ENCODE assay signal across 1 cellular context in the genomic region with DNA sequence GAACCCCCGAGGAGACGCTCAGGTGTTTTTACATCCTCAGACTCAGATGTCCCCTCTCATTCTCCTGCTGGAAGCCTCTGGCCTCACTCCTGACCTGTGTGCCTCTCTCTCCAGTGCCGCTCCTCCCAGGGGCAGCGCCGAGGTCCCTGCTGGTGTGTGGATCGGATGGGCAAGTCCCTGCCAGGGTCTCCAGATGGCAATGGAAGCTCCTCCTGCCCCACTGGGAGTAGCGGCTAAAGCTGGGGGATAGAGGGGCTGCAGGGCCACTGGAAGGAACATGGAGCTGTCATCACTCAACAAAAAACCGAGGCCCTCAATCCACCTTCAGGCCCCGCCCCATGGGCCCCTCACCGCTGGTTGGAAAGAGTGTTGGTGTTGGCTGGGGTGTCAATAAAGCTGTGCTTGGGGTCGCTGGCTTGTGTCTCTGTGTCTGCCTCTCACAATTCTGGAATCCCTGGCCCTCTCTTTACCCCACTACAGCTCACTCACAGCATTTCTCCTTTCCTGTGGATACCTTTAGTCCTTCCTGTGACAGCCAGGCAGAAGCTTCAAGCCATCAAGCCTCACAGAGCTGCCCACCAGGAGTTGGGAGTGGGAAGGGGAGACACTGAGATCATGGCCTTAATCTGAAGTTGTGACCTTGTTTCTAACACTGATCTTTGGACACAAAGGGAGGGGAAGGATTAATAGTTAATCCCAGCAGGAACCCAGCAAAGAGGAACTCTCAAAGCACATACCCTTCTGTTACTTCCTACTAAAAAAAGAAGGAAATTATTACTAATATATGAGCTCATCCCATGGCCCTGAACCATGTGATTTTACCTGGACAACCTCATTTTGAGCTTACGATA.
TF ChIP-seq lines count a peak whose summit lies in the region.

No MANE protein-coding gene starts in this region.

TF ChIP-seq in HepG2, 621 proteins besides CTCF, POLR2A, EP300 and RAD21 (continues in another document):
- no peak for TF ChIP-seq NONO (IDR thresholded peaks at IDR 0.05)
- no peak; the same call in 1 of the 2 replicates for TF ChIP-seq NONO (CRISPR knock-in tag; conservative IDR thresholded peaks at IDR 0.05)
- 0 out of 2 replicates have a peak, but pooled peaks have one; percentile 35 for TF ChIP-seq GFI1 (CRISPR knock-in tag; IDR thresholded peaks at IDR 0.05; ENCODE audit: borderline replicate concordance)
- TF ChIP-seq SP5 (CRISPR knock-in tag; IDR thresholded peaks at IDR 0.05; ENCODE audit: borderline replicate concordance, low read depth): 0 out of 2 replicates have a peak, but pooled peaks have one; percentile 16
- no peak for TF ChIP-seq HMGXB4 (CRISPR knock-in tag; IDR thresholded peaks at IDR 0.05; ENCODE audit: borderline replicate concordance in 1 of 2, low read depth in 1 of 2)
- TF ChIP-seq ZNF335 (CRISPR knock-in tag; IDR thresholded peaks at IDR 0.05): no peak
- peak; percentile 37; the same call in 1 of the 2 replicates for TF ChIP-seq IRF2 (CRISPR knock-in tag; IDR thresholded peaks at IDR 0.05)
- TF ChIP-seq ZNF607 (CRISPR knock-in tag; IDR thresholded peaks at IDR 0.05; ENCODE audit: borderline replicate concordance): peak; percentile 35; the same call in 1 of the 2 replicates
- TF ChIP-seq HNF1A (IDR thresholded peaks at IDR 0.05; ENCODE audit: low read depth): peak; percentile 69
- TF ChIP-seq HNF1A (CRISPR knock-in tag; IDR thresholded peaks at IDR 0.05; ENCODE audit: borderline replicate concordance): peak; percentile 73; the same call in 1 of the 2 replicates
- TF ChIP-seq ZNF687 (CRISPR knock-in tag; IDR thresholded peaks at IDR 0.05): peak; percentile 64
- TF ChIP-seq ZNF251 (CRISPR knock-in tag; IDR thresholded peaks at IDR 0.05): no peak
- TF ChIP-seq NFIC (IDR thresholded peaks at IDR 0.05; ENCODE audit: low read length): no peak
- peak; percentile 20; the same call in 1 of the 2 replicates for TF ChIP-seq CREM (IDR thresholded peaks at IDR 0.05)
- TF ChIP-seq CREM (CRISPR knock-in tag; IDR thresholded peaks at IDR 0.05): no peak
- TF ChIP-seq, protein P1, sequence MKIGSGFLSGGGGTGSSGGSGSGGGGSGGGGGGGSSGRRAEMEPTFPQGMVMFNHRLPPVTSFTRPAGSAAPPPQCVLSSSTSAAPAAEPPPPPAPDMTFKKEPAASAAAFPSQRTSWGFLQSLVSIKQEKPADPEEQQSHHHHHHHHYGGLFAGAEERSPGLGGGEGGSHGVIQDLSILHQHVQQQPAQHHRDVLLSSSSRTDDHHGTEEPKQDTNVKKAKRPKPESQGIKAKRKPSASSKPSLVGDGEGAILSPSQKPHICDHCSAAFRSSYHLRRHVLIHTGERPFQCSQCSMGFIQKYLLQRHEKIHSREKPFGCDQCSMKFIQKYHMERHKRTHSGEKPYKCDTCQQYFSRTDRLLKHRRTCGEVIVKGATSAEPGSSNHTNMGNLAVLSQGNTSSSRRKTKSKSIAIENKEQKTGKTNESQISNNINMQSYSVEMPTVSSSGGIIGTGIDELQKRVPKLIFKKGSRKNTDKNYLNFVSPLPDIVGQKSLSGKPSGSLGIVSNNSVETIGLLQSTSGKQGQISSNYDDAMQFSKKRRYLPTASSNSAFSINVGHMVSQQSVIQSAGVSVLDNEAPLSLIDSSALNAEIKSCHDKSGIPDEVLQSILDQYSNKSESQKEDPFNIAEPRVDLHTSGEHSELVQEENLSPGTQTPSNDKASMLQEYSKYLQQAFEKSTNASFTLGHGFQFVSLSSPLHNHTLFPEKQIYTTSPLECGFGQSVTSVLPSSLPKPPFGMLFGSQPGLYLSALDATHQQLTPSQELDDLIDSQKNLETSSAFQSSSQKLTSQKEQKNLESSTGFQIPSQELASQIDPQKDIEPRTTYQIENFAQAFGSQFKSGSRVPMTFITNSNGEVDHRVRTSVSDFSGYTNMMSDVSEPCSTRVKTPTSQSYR (CRISPR knock-in tag; IDR thresholded peaks at IDR 0.05; ENCODE audit: borderline replicate concordance): peak; percentile 15; the same call in 1 of the 2 replicates
- TF ChIP-seq, protein P2, sequence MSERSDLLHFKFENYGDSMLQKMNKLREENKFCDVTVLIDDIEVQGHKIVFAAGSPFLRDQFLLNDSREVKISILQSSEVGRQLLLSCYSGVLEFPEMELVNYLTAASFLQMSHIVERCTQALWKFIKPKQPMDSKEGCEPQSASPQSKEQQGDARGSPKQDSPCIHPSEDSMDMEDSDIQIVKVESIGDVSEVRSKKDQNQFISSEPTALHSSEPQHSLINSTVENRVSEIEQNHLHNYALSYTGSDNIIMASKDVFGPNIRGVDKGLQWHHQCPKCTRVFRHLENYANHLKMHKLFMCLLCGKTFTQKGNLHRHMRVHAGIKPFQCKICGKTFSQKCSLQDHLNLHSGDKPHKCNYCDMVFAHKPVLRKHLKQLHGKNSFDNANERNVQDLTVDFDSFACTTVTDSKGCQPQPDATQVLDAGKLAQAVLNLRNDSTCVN (CRISPR knock-in tag; IDR thresholded peaks at IDR 0.05; ENCODE audit: borderline replicate concordance): 0 out of 2 replicates have a peak, but pooled peaks have one; percentile 20
- TF ChIP-seq, protein P3, sequence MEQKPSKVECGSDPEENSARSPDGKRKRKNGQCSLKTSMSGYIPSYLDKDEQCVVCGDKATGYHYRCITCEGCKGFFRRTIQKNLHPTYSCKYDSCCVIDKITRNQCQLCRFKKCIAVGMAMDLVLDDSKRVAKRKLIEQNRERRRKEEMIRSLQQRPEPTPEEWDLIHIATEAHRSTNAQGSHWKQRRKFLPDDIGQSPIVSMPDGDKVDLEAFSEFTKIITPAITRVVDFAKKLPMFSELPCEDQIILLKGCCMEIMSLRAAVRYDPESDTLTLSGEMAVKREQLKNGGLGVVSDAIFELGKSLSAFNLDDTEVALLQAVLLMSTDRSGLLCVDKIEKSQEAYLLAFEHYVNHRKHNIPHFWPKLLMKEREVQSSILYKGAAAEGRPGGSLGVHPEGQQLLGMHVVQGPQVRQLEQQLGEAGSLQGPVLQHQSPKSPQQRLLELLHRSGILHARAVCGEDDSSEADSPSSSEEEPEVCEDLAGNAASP (CRISPR knock-in tag; IDR thresholded peaks at IDR 0.05; ENCODE audit: borderline replicate concordance): 0 out of 2 replicates have a peak, but pooled peaks have one; percentile 62
- peak; percentile 65 for TF ChIP-seq HDAC1 (CRISPR knock-in tag; IDR thresholded peaks at IDR 0.05)
- TF ChIP-seq ZFP82 (CRISPR knock-in tag; IDR thresholded peaks at IDR 0.05; ENCODE audit: borderline replicate concordance): 0 out of 2 replicates have a peak, but pooled peaks have one; percentile 66
- TF ChIP-seq ZBTB7A (CRISPR knock-in tag; IDR thresholded peaks at IDR 0.05): peak; percentile 60
- peak; percentile 34; the same call in 1 of the 2 replicates for TF ChIP-seq SPEN (CRISPR knock-in tag; IDR thresholded peaks at IDR 0.05; ENCODE audit: low read depth)
- no peak for TF ChIP-seq ZNF20 (CRISPR knock-in tag; IDR thresholded peaks at IDR 0.05)
- TF ChIP-seq MED1 (CRISPR knock-in tag; IDR thresholded peaks at IDR 0.05): peak; percentile 57; the same call in 1 of the 2 replicates
- 0 out of 2 replicates have a peak, but pooled peaks have one; percentile 11 for TF ChIP-seq ZNF362 (CRISPR knock-in tag; IDR thresholded peaks at IDR 0.05; ENCODE audit: borderline replicate concordance)
- TF ChIP-seq NCOR1 (IDR thresholded peaks at IDR 0.05; ENCODE audit: borderline replicate concordance, low read length): peak; percentile 27; the same call in 1 of the 2 replicates
- TF ChIP-seq NFKBIZ (CRISPR knock-in tag; IDR thresholded peaks at IDR 0.05): 0 out of 2 replicates have a peak, but pooled peaks have one; percentile 42
- TF ChIP-seq DRAP1 (CRISPR knock-in tag; IDR thresholded peaks at IDR 0.05): peak; percentile 16; the same call in 1 of the 2 replicates
- TF ChIP-seq PITX1 (CRISPR knock-in tag; IDR thresholded peaks at IDR 0.05): peak; percentile 96
- peak; percentile 85 for TF ChIP-seq HNF4A (CRISPR knock-in tag; IDR thresholded peaks at IDR 0.05)
- TF ChIP-seq HDAC2 (CRISPR knock-in tag; IDR thresholded peaks at IDR 0.05): 0 out of 2 replicates have a peak, but pooled peaks have one; percentile 9
- TF ChIP-seq FOXK1 (CRISPR knock-in tag; IDR thresholded peaks at IDR 0.05; ENCODE audit: borderline replicate concordance, low read depth): 0 out of 2 replicates have a peak, but pooled peaks have one; percentile 18
- TF ChIP-seq, protein P4, sequence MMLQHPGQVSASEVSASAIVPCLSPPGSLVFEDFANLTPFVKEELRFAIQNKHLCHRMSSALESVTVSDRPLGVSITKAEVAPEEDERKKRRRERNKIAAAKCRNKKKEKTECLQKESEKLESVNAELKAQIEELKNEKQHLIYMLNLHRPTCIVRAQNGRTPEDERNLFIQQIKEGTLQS (CRISPR knock-in tag; IDR thresholded peaks at IDR 0.05): no peak
- TF ChIP-seq HMGA1 (CRISPR knock-in tag; conservative IDR thresholded peaks at IDR 0.05): no peak
- TF ChIP-seq RARA (CRISPR knock-in tag; IDR thresholded peaks at IDR 0.05): peak; percentile 64
